21 cellular contexts compared by ENCODE assay signal in the genomic region with DNA sequence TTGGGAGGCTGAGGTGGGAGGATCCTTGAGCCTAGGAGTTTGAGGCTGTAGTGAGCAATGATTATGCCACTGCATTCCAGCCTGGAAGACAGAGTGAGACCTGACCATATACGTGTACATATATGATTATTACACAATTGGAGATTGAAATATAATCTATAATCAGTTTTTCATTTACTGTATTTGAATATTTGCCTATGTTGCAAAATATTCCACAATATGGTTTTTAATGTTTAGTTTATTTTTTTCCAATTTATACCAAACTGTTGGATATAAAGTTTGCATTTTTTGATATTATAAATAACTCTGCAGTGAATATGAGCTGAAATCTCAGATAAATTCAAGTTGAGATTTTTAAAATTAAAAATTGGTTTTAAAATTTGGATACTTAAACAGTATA.
A peak's percentile ranks its signal among the peaks of the same experiment; 100 is the strongest.
DNase-seq lines count a peak whose midpoint lies in the region; ATAC-seq, FAIRE-seq and TF ChIP-seq lines count a peak whose summit lies in the region.
"Had no signal": no experiment of that assay in that cellular context is flagged by ENCODE, and none has a peak within 500 bp of the region (broad histone marks: within the 10 kb centered on the region; RNA-seq: fewer than 3 reads in every experiment).

No MANE protein-coding gene starts in this region.

- H3K9me3 ChIP-seq in HepG2 (ENCODE audit: low read length) (no peaks in the 10 kb centered on the region), right lobe of liver (no peaks in the 10 kb centered on the region), K562 (replicated peaks; ENCODE audit: control insufficient read depth, insufficient read depth, low read depth, low read length) (no peaks in the 10 kb centered on the region)
- H3K9me3 ChIP-seq: BLaER1 treated with 17β-estradiol and CSF1 and Interleukin-3, amounts not matched to agents 10 nM and 100 nM; Caco-2 had no signal

- H3K27ac ChIP-seq in HepG2 (ENCODE audit: extremely low read length, insufficient read depth, low read length) = no peak overlapping the region
- H3K27ac ChIP-seq in right lobe of liver = no peak overlapping the region
- H3K27ac ChIP-seq in K562 (ENCODE audit: extremely low read depth, low read depth, low read length) = no peak overlapping the region
- H3K27ac ChIP-seq: 22Rv1; BLaER1 treated with 17β-estradiol and CSF1 and Interleukin-3, amounts not matched to agents 10 nM and 100 nM; C4-2B had no signal

- TF ChIP-seq POLR2A in HepG2 (IDR thresholded peaks at IDR 0.05; ENCODE audit: insufficient read depth in 1 of 2, low read depth in 2 of 2, low read length in 2 of 2) (no peak), right lobe of liver (IDR thresholded peaks at IDR 0.05) (no peak), K562 (conservative IDR thresholded peaks at IDR 0.05) (no peak)

- TF ChIP-seq CTCF in HepG2 (CRISPR knock-in tag; IDR thresholded peaks at IDR 0.05) (no peak), right lobe of liver (IDR thresholded peaks at IDR 0.05) (no peak), K562 (IDR thresholded peaks at IDR 0.05 in 2 of 3, conservative IDR thresholded peaks at IDR 0.05 in 1 of 3; ENCODE audit: insufficient read depth in 2 of 3, low read depth in 1 of 3, low read length in 3 of 3) (no peak)

- TF ChIP-seq EP300 in HepG2 (IDR thresholded peaks at IDR 0.05; ENCODE audit: low read depth in 2 of 2, low read length in 2 of 2) (no peak), HepG2 (CRISPR knock-in tag; IDR thresholded peaks at IDR 0.05; ENCODE audit: borderline replicate concordance) (no peak), K562 (IDR thresholded peaks at IDR 0.05; ENCODE audit: low read length) (no peak)

- in situ Hi-C loops in HepG2 (cut with HindIII; ENCODE audit: extremely low pct_ligation_motif_present, low pct_unique_long_range_greater_than_20kb) (no loop called here), K562 (cut with MboI) (no loop called here)

- no peaks in the 10 kb centered on the region for H3K4me1 ChIP-seq in HepG2 (ENCODE audit: insufficient read depth, low read length)
- no peaks in the 10 kb centered on the region for H3K4me1 ChIP-seq in right lobe of liver
- no peaks in the 10 kb centered on the region for H3K4me1 ChIP-seq in K562 (replicated peaks in 1 of 2; ENCODE audit: control insufficient read depth in 2 of 2, insufficient read depth in 2 of 2, low read length in 2 of 2)
- H3K4me1 ChIP-seq: Caco-2 had no signal

- no peaks in the 10 kb centered on the region for H4K20me1 ChIP-seq in HepG2 (ENCODE audit: insufficient read depth, low read length)
- H4K20me1 ChIP-seq in K562 (replicated peaks; ENCODE audit: control insufficient read depth, insufficient read depth, low read length) = no peaks in the 10 kb centered on the region
- H4K20me1 ChIP-seq: BLaER1 treated with 17β-estradiol and CSF1 and Interleukin-3, amounts not matched to agents 10 nM and 100 nM had no signal

- H3K27me3 ChIP-seq in HepG2 (ENCODE audit: control insufficient read depth in 1 of 2, insufficient read depth in 2 of 2, low read length in 2 of 2) = peaks cover 1 to 39% of the 10 kb centered on the region in 2 experiments; a peak in 4 of 5 replicates
- no peaks in the 10 kb centered on the region for H3K27me3 ChIP-seq in right lobe of liver
- H3K27me3 ChIP-seq in K562 (ENCODE audit: control insufficient read depth in 2 of 2, insufficient read depth in 2 of 2, low read length in 2 of 2) = peaks cover 0 to 5% of the 10 kb centered on the region in 2 experiments; a peak in 2 of 5 replicates
- H3K27me3 ChIP-seq: BLaER1 treated with 17β-estradiol and CSF1 and Interleukin-3, amounts not matched to agents 10 nM and 100 nM had no signal

- POLR2A ChIA-PET in HepG2 (lab: Yijun Ruan, JAX) = no interaction called here
- POLR2A ChIA-PET in K562 (lab: Yijun Ruan, JAX) = interaction anchor here (0.7 kb wide), 1 partner anchor 1174 kb away, joined by 3 read pairs; no protein-coding TSS in a partner anchor

- CTCF ChIA-PET in HepG2 (lab: Yijun Ruan, JAX; ENCODE audit: low intra/inter-chr PET ratio, low total read pairs) (no interaction called here), K562 (lab: Yijun Ruan, JAX; ENCODE audit: low intra/inter-chr PET ratio) (no interaction called here)

- 0% methylated on average over 1 of the region's 1 CpG for WGBS in HepG2 (ENCODE audit: low lambda C conversion rate)
- WGBS in right lobe of liver (ENCODE audit: insufficient coverage, low coverage, low lambda C conversion rate, missing lambda C conversion rate) = 29% methylated on average over 1 of the region's 1 CpG
- 0% methylated on average over 1 of the region's 1 CpG for WGBS in K562 (ENCODE audit: insufficient coverage, low coverage, missing lambda C conversion rate)

- no TSS peak for BruUV-seq in HepG2 (replicated peaks; lab: Mats Ljungman, UMichigan)
- no TSS peak for BruUV-seq in K562 (replicated peaks; lab: Mats Ljungman, UMichigan)

- H3K79me2 ChIP-seq in HepG2 (ENCODE audit: insufficient read depth, low read length) (no peaks in the 10 kb centered on the region), K562 (ENCODE audit: control insufficient read depth, insufficient read depth, low read length) (no peaks in the 10 kb centered on the region)

- FAIRE-seq in HepG2 (lab: Jason Lieb, UNC) (no peak), G401.6 (lab: Jason Lieb, UNC) (peak; percentile 34), K562 (lab: Jason Lieb, UNC) (no peak)
- FAIRE-seq: D721Med, GM12878, GM12892, GM18507 had no signal

- H3K9me1 ChIP-seq in K562 (ENCODE audit: control insufficient read depth, insufficient read depth, low read length) = no peaks in the 10 kb centered on the region

- intact Hi-C loops in HepG2 (cut with micrococcal nuclease; ENCODE audit: unreplicated experiment) = no loop called here
- intact Hi-C loops in right lobe of liver (cut with DNase I) = no loop called here
- intact Hi-C loops in K562 (cut with micrococcal nuclease) = no loop called here

- no peak overlapping the region for H3K4me2 ChIP-seq in HepG2 (ENCODE audit: low read depth, low read length)
- no peak overlapping the region for H3K4me2 ChIP-seq in K562 (ENCODE audit: insufficient read depth, low read length)
- H3K4me2 ChIP-seq: BLaER1 treated with 17β-estradiol and CSF1 and Interleukin-3, amounts not matched to agents 10 nM and 100 nM had no signal

- no peaks in the 10 kb centered on the region for H3K36me3 ChIP-seq in HepG2 (replicated peaks in 1 of 2; ENCODE audit: control insufficient read depth in 1 of 2, insufficient read depth in 2 of 2, low read length in 2 of 2)
- no peaks in the 10 kb centered on the region for H3K36me3 ChIP-seq in right lobe of liver
- H3K36me3 ChIP-seq in K562 (ENCODE audit: control insufficient read depth, insufficient read depth, low read length) = no peaks in the 10 kb centered on the region
- H3K36me3 ChIP-seq: BLaER1 treated with 17β-estradiol and CSF1 and Interleukin-3, amounts not matched to agents 10 nM and 100 nM had no signal

- H3K9ac ChIP-seq in HepG2 (ENCODE audit: insufficient read depth, low read depth, low read length) (no peak overlapping the region), K562 (ENCODE audit: insufficient read depth in 1 of 2, low read depth in 2 of 2, low read length in 2 of 2) (no peak overlapping the region)
- H3K9ac ChIP-seq: BLaER1 treated with 17β-estradiol and CSF1 and Interleukin-3, amounts not matched to agents 10 nM and 100 nM had no signal

- ATAC-seq in HepG2 = no peak
- no peak for ATAC-seq in right lobe of liver
- ATAC-seq in K562 = no peak
- no peak for ATAC-seq in HG03025 (IDR thresholded peaks at IDR 0.05; ENCODE audit: low FRiP score, unreplicated experiment)
- ATAC-seq in SK-N-SH treated with all-trans-retinoic acid at 6 μM for 48 hours = no peak
- no peak for ATAC-seq in HG02870 (IDR thresholded peaks at IDR 0.05; ENCODE audit: unreplicated experiment)
- ATAC-seq: CD8-positive, alpha-beta T cell; GM12878 had no signal

- H3K4me3 ChIP-seq in HepG2 (replicated peaks in 1 of 3; ENCODE audit: insufficient read depth in 1 of 3, low read depth in 2 of 3, low read length in 3 of 3) (no peak overlapping the region), right lobe of liver (no peak overlapping the region), K562 (no peak overlapping the region)
- H3K4me3 ChIP-seq: BLaER1 treated with 17β-estradiol and CSF1 and Interleukin-3, amounts not matched to agents 10 nM and 100 nM; GM12878 had no signal

- TF ChIP-seq RAD21 in HepG2 (CRISPR knock-in tag; IDR thresholded peaks at IDR 0.05) (no peak), K562 (CRISPR knock-in tag; conservative IDR thresholded peaks at IDR 0.05 in 1 of 2, IDR thresholded peaks at IDR 0.05 in 1 of 2) (no peak)

- no peak for DNase-seq in HepG2 (ENCODE audit: low spot score)
- no peak for DNase-seq in right lobe of liver
- no peak for DNase-seq in K562 (ENCODE audit: extremely low read depth in 1 of 4, low spot score in 3 of 4)
- DNase-seq: AML-193; Caco-2; Calu3; CD4-positive, alpha-beta T cell; CD8-positive, alpha-beta T cell; DMS79 treated with DMSO at 0.1 percent for 48 hours; GDM1 had no signal

- H2AFZ ChIP-seq in HepG2 (ENCODE audit: low read length) (no peak overlapping the region), K562 (ENCODE audit: low read depth, low read length) (no peak overlapping the region)

TF ChIP-seq in HepG2, 621 proteins besides CTCF, POLR2A, EP300 and RAD21 (continues in another document):
- no peak for TF ChIP-seq ZNF224 (CRISPR knock-in tag; IDR thresholded peaks at IDR 0.05)
- TF ChIP-seq, protein P1, sequence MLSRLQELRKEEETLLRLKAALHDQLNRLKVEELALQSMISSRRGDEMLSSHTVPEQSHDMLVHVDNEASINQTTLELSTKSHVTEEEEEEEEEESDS (CRISPR knock-in tag; IDR thresholded peaks at IDR 0.05; ENCODE audit: borderline replicate concordance) = no peak

TF ChIP-seq in SK-N-SH treated with all-trans-retinoic acid at 6 μM for 48 hours, 23 proteins besides CTCF, POLR2A, EP300 and RAD21 (continues in another document):
- no peak for TF ChIP-seq ZNF70 (CRISPR knock-in tag; IDR thresholded peaks at IDR 0.05)
- TF ChIP-seq ISL1 (CRISPR knock-in tag; IDR thresholded peaks at IDR 0.05) = no peak
- TF ChIP-seq ZNF8 (CRISPR knock-in tag; IDR thresholded peaks at IDR 0.05) = no peak
- TF ChIP-seq BACH2 (CRISPR knock-in tag; IDR thresholded peaks at IDR 0.05; ENCODE audit: borderline replicate concordance) = no peak
- TF ChIP-seq ZFP30 (CRISPR knock-in tag; IDR thresholded peaks at IDR 0.05) = no peak
- TF ChIP-seq, protein P2, sequence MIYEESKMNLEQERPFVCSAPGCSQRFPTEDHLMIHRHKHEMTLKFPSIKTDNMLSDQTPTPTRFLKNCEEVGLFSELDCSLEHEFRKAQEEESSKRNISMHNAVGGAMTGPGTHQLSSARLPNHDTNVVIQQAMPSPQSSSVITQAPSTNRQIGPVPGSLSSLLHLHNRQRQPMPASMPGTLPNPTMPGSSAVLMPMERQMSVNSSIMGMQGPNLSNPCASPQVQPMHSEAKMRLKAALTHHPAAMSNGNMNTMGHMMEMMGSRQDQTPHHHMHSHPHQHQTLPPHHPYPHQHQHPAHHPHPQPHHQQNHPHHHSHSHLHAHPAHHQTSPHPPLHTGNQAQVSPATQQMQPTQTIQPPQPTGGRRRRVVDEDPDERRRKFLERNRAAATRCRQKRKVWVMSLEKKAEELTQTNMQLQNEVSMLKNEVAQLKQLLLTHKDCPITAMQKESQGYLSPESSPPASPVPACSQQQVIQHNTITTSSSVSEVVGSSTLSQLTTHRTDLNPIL (CRISPR knock-in tag; IDR thresholded peaks at IDR 0.05; ENCODE audit: low read depth) = no peak
- TF ChIP-seq TCF4 (CRISPR knock-in tag; IDR thresholded peaks at IDR 0.05; ENCODE audit: borderline replicate concordance) = no peak
